ENCODE assay signal across 2 cellular contexts in the genomic region with DNA sequence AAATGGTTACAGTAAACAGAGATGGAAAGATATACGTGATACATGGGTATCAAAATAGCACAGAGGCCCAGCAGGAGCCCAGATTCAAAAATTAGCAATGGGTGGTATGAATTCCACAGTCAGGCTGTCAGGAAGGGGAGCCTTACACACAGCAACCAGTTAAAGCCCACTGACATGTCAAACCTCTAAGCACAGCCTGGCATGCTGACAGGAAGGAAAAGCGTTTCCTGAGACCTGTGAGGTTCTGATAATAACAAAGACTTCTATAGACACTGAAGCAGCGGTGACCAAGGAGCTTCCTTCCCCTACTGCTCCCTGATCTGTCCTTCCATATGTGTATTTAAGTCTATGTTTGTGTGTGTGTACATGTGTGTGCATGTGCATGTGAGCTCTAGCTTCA.
TF ChIP-seq lines count a peak whose summit lies in the region.

No MANE protein-coding gene starts in this region.

TF ChIP-seq in H1, 55 proteins besides CTCF, POLR2A, EP300 and RAD21 (continued from another document):
- TF ChIP-seq, protein P1, sequence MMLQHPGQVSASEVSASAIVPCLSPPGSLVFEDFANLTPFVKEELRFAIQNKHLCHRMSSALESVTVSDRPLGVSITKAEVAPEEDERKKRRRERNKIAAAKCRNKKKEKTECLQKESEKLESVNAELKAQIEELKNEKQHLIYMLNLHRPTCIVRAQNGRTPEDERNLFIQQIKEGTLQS (IDR thresholded peaks at IDR 0.05; ENCODE audit: insufficient read depth, low read depth, low read length), result no peak
- TF ChIP-seq SIN3A (conservative IDR thresholded peaks at IDR 0.05 in 1 of 2, IDR thresholded peaks at IDR 0.05 in 1 of 2; ENCODE audit: low read depth in 1 of 2, low read length in 2 of 2) (no peak), RXRA (IDR thresholded peaks at IDR 0.05; ENCODE audit: insufficient read depth, low read depth, low read length) (no peak), SP1 (IDR thresholded peaks at IDR 0.05; ENCODE audit: low read depth, low read length) (no peak), POLR2AphosphoS5 (IDR thresholded peaks at IDR 0.05; ENCODE audit: low read depth, low read length) (no peak), CREB1 (IDR thresholded peaks at IDR 0.05) (no peak), ZNF274 (IDR thresholded peaks at IDR 0.05; ENCODE audit: borderline replicate concordance, extremely low read depth, low read length) (no peak), KDM4A (IDR thresholded peaks at IDR 0.05; ENCODE audit: low read depth, low read length, severe bottlenecking) (no peak), RNF2 (IDR thresholded peaks at IDR 0.05; ENCODE audit: borderline replicate concordance, low read depth, low read length, missing control alignments, poor library complexity, severe bottlenecking) (no peak), CBX5 (IDR thresholded peaks at IDR 0.05; ENCODE audit: low read depth, low read length) (no peak), CBX8 (IDR thresholded peaks at IDR 0.05; ENCODE audit: borderline replicate concordance, low read depth, low read length) (no peak)
- TF ChIP-seq, protein P2, sequence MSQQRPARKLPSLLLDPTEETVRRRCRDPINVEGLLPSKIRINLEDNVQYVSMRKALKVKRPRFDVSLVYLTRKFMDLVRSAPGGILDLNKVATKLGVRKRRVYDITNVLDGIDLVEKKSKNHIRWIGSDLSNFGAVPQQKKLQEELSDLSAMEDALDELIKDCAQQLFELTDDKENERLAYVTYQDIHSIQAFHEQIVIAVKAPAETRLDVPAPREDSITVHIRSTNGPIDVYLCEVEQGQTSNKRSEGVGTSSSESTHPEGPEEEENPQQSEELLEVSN (IDR thresholded peaks at IDR 0.05), result no peak

TF ChIP-seq in neural cell, 6 proteins besides CTCF, POLR2A, EP300 and RAD21 (continued from another document):
- TF ChIP-seq, protein P3, sequence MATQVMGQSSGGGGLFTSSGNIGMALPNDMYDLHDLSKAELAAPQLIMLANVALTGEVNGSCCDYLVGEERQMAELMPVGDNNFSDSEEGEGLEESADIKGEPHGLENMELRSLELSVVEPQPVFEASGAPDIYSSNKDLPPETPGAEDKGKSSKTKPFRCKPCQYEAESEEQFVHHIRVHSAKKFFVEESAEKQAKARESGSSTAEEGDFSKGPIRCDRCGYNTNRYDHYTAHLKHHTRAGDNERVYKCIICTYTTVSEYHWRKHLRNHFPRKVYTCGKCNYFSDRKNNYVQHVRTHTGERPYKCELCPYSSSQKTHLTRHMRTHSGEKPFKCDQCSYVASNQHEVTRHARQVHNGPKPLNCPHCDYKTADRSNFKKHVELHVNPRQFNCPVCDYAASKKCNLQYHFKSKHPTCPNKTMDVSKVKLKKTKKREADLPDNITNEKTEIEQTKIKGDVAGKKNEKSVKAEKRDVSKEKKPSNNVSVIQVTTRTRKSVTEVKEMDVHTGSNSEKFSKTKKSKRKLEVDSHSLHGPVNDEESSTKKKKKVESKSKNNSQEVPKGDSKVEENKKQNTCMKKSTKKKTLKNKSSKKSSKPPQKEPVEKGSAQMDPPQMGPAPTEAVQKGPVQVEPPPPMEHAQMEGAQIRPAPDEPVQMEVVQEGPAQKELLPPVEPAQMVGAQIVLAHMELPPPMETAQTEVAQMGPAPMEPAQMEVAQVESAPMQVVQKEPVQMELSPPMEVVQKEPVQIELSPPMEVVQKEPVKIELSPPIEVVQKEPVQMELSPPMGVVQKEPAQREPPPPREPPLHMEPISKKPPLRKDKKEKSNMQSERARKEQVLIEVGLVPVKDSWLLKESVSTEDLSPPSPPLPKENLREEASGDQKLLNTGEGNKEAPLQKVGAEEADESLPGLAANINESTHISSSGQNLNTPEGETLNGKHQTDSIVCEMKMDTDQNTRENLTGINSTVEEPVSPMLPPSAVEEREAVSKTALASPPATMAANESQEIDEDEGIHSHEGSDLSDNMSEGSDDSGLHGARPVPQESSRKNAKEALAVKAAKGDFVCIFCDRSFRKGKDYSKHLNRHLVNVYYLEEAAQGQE (IDR thresholded peaks at IDR 0.05; ENCODE audit: borderline replicate concordance), result peak; percentile 52
- peak; percentile 56 for TF ChIP-seq POLR2AphosphoS5 (IDR thresholded peaks at IDR 0.05)
